Comparison of ENCODE assay signal across 10 cellular contexts in genomic region chr9:134328341-134328840, GRCh38. TPM values are rescaled to one million over a fixed set of nuclear protein-coding genes. Genes with fewer than 3 reads are reported as not detected.
DNase-seq lines count a peak whose midpoint lies in the region; ATAC-seq, FAIRE-seq and TF ChIP-seq lines count a peak whose summit lies in the region.
"Had no signal": no experiment of that assay in that cellular context is flagged by ENCODE, and none has a peak within 500 bp of the region (broad histone marks: within the 10 kb centered on the region; RNA-seq: fewer than 3 reads in every experiment).

No MANE protein-coding gene starts in this region.

- no peak for FAIRE-seq in kidney (lab: Jason Lieb, UNC)

- intact Hi-C loops in kidney (cut with DNase I): no loop called here

- TF ChIP-seq CTCF in HFFc6 (IDR thresholded peaks at IDR 0.05): no peak
- TF ChIP-seq CTCF in kidney (IDR thresholded peaks at IDR 0.05; ENCODE audit: borderline replicate concordance, extremely low read depth, insufficient read depth): no peak

- H3K27ac ChIP-seq in caudate nucleus (ENCODE audit: low read depth, low read length): peak overlapping the region; percentile 70
- peak overlapping the region; percentile 80 to 90 for H3K27ac ChIP-seq in kidney (ENCODE audit: low read depth in 2 of 2, low read length in 2 of 2)

- H3K9me3 Mint-ChIP-seq in HFFc6: no peaks in the 10 kb centered on the region
- H3K9me3 Mint-ChIP-seq in stimulated activated effector memory CD8-positive, alpha-beta T cell treated with anti-CD3 and anti-CD28 coated beads, Interleukin-12 subunit alpha, Interleukin-12 subunit beta, amount 100 ng/mL, for 72 hours: no peaks in the 10 kb centered on the region
- H3K9me3 Mint-ChIP-seq: activated CD4-positive, alpha-beta memory T cell treated with anti-CD3 and anti-CD28 coated beads, Interleukin-2, amount 10 ng/mL, durations not matched to agents 7 days and 5 days; natural killer cell treated with Interleukin-12 subunit alpha and Interleukin-12 subunit beta and Interleukin-15 and Interleukin-18, amount 100 ng/mL, for 72 hours had no signal

- no peak for DNase-seq in HFFc6
- DNase-seq in caudate nucleus (lab: John Stamatoyannopoulos, UW): no peak
- peak; percentile 78 for DNase-seq in kidney
- DNase-seq in stimulated activated effector memory CD8-positive, alpha-beta T cell treated with anti-CD3 and anti-CD28 coated beads, Interleukin-12 subunit alpha, Interleukin-12 subunit beta, amount 100 ng/mL, for 72 hours (ENCODE audit: low spot score in 2 of 2): no peak
- DNase-seq in COR-L47 (lab: John Stamatoyannopoulos, UW): no peak
- no peak for DNase-seq in SIG-M5 treated with dmso at 0.1 percent for 504 hours (lab: John Stamatoyannopoulos, UW; ENCODE audit: unreplicated experiment)
- DNase-seq in NK-92 treated with Interleukin-12 subunit alpha and Interleukin-12 subunit beta, amount 100 ng/mL, for 24 hours (lab: John Stamatoyannopoulos, UW): no peak
- DNase-seq: activated CD4-positive, alpha-beta memory T cell treated with anti-CD3 and anti-CD28 coated beads, Interleukin-2, amount 10 ng/mL, durations not matched to agents 7 days and 5 days had no signal

- no peak for ATAC-seq in stimulated activated effector memory CD8-positive, alpha-beta T cell treated with anti-CD3 and anti-CD28 coated beads, Interleukin-12 subunit alpha, Interleukin-12 subunit beta, amount 100 ng/mL, for 72 hours
- no peak for ATAC-seq in GM19351 (IDR thresholded peaks at IDR 0.05; ENCODE audit: unreplicated experiment)
- ATAC-seq: natural killer cell treated with Interleukin-12 subunit alpha and Interleukin-12 subunit beta and Interleukin-15 and Interleukin-18, amount 100 ng/mL, for 72 hours had no signal

- H3K9me3 ChIP-seq in kidney (ENCODE audit: control insufficient read depth in 1 of 2, low read length in 2 of 2): no peaks in the 10 kb centered on the region

- peak overlapping the region; percentile 84 for H3K27ac Mint-ChIP-seq in HFFc6
- no peak overlapping the region for H3K27ac Mint-ChIP-seq in stimulated activated effector memory CD8-positive, alpha-beta T cell treated with anti-CD3 and anti-CD28 coated beads, Interleukin-12 subunit alpha, Interleukin-12 subunit beta, amount 100 ng/mL, for 72 hours
- H3K27ac Mint-ChIP-seq: activated CD4-positive, alpha-beta memory T cell treated with anti-CD3 and anti-CD28 coated beads, Interleukin-2, amount 10 ng/mL, durations not matched to agents 7 days and 5 days; natural killer cell treated with Interleukin-12 subunit alpha and Interleukin-12 subunit beta and Interleukin-15 and Interleukin-18, amount 100 ng/mL, for 72 hours had no signal

- H3K36me3 ChIP-seq in kidney (ENCODE audit: control insufficient read depth in 1 of 2, insufficient read depth in 2 of 2, low read length in 2 of 2): no peaks in the 10 kb centered on the region

- H3K4me3 ChIP-seq in kidney (ENCODE audit: low read length in 2 of 2): peak overlapping the region; percentile 77 to 82

- peaks cover 51 to 70% of the 10 kb centered on the region in 2 donors for H3K4me1 ChIP-seq in kidney (ENCODE audit: control insufficient read depth in 1 of 2, insufficient read depth in 1 of 2, low read depth in 1 of 2, low read length in 2 of 2)

- no peaks in the 10 kb centered on the region for H3K27me3 Mint-ChIP-seq in HFFc6 (ENCODE audit: insufficient read depth)
- H3K27me3 Mint-ChIP-seq: natural killer cell treated with Interleukin-12 subunit alpha and Interleukin-12 subunit beta and Interleukin-15 and Interleukin-18, amount 100 ng/mL, for 72 hours had no signal

- no peaks in the 10 kb centered on the region for H3K36me3 Mint-ChIP-seq in HFFc6 (ENCODE audit: low read depth)
- H3K36me3 Mint-ChIP-seq in stimulated activated effector memory CD8-positive, alpha-beta T cell treated with anti-CD3 and anti-CD28 coated beads, Interleukin-12 subunit alpha, Interleukin-12 subunit beta, amount 100 ng/mL, for 72 hours: no peaks in the 10 kb centered on the region
- H3K36me3 Mint-ChIP-seq: natural killer cell treated with Interleukin-12 subunit alpha and Interleukin-12 subunit beta and Interleukin-15 and Interleukin-18, amount 100 ng/mL, for 72 hours had no signal

- peak overlapping the region; percentile 89 for H3K4me3 Mint-ChIP-seq in HFFc6
- peak overlapping the region; percentile 47 for H3K4me3 Mint-ChIP-seq in stimulated activated effector memory CD8-positive, alpha-beta T cell treated with anti-CD3 and anti-CD28 coated beads, Interleukin-12 subunit alpha, Interleukin-12 subunit beta, amount 100 ng/mL, for 72 hours
- H3K4me3 Mint-ChIP-seq: activated CD4-positive, alpha-beta memory T cell treated with anti-CD3 and anti-CD28 coated beads, Interleukin-2, amount 10 ng/mL, durations not matched to agents 7 days and 5 days; natural killer cell treated with Interleukin-12 subunit alpha and Interleukin-12 subunit beta and Interleukin-15 and Interleukin-18, amount 100 ng/mL, for 72 hours had no signal

- peaks cover 46% of the 10 kb centered on the region for H3K4me1 Mint-ChIP-seq in HFFc6 (ENCODE audit: low read depth)
- H3K4me1 Mint-ChIP-seq in stimulated activated effector memory CD8-positive, alpha-beta T cell treated with anti-CD3 and anti-CD28 coated beads, Interleukin-12 subunit alpha, Interleukin-12 subunit beta, amount 100 ng/mL, for 72 hours: peaks cover 29% of the 10 kb centered on the region

- H3K9ac ChIP-seq in kidney (ENCODE audit: low read length in 2 of 2): peak overlapping the region; percentile 82 to 86

RNA-seq across cellular contexts. Expression of gene RXRA, which starts 2.1 kb away (rescaled TPM):
- total RNA-seq in HFFc6 (2021; fragmentation: NEBNext Ultra II Directional; extraction: Animal tissue kit (Norgen Biotek cat#: 25700)): 10 to 100 TPM; 23.2 to 31.9 (median 28.0) TPM
- 49.5 TPM for total RNA-seq in kidney
- polyA plus RNA-seq in kidney (ENCODE audit: insufficient read depth, low read depth, low replicate concordance): 24.0 TPM
